Comparison of ENCODE assay signal across 19 cellular contexts in the genomic region with DNA sequence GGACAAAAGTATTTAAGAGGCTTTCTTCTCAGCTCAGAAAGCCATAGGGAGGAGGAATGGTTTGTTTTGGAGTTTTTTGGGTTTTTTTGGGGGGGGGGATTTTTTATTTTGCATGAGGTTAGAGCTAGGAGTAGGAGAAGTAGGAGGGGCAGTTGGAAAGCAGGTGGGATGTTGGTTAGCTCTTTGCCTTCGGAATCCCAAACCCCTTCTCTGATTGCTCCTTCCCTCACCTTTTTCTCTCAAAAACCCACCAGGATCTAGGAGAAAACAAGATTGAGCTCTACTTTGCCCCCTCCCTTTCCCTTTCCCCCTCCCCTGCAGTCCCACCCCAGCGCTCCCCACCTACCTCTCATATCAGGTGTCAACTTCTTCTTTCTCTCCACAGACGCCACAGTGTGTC. TPM values are rescaled to one million over a fixed set of nuclear protein-coding genes. Genes with fewer than 3 reads are reported as not detected.
DNase-seq lines count a peak whose midpoint lies in the region; ATAC-seq and TF ChIP-seq lines count a peak whose summit lies in the region.
"Had no signal": no experiment of that assay in that cellular context is flagged by ENCODE, and none has a peak within 500 bp of the region (broad histone marks: within the 10 kb centered on the region; RNA-seq: fewer than 3 reads in every experiment).

No MANE protein-coding gene starts in this region.

- dilution Hi-C loops in mammary epithelial cell (cut with HindIII; ENCODE audit: low sequenced_read_pairs) = no loop called here

- no peak for ATAC-seq in upper lobe of left lung (ENCODE audit: low FRiP score in 2 of 2)
- ATAC-seq: HCT116 had no signal

- TF ChIP-seq POLR2A in breast epithelium (IDR thresholded peaks at IDR 0.05) = no peak
- no peak for TF ChIP-seq POLR2A in upper lobe of left lung (IDR thresholded peaks at IDR 0.05)

- no peaks in the 10 kb centered on the region for H3K79me1 ChIP-seq in mesenchymal stem cell (replicated peaks; ENCODE audit: low read length, poor library complexity, severe bottlenecking)

- H3K4me3 ChIP-seq in breast epithelium (no peak overlapping the region), mammary epithelial cell (replicated peaks in 1 of 3; ENCODE audit: insufficient read depth in 1 of 3, low read depth in 2 of 3, low read length in 3 of 3) (no peak overlapping the region), coronary artery (peak overlapping the region; percentile 48), mesenchymal stem cell (ENCODE audit: insufficient read depth in 1 of 2, low read depth in 1 of 2, low read length in 2 of 2) (no peak overlapping the region), upper lobe of left lung (peak overlapping the region in 2 of 4 donors; percentile 9 to 10)
- H3K4me3 ChIP-seq: SJCRH30 had no signal

- H3K79me2 ChIP-seq in mammary epithelial cell (ENCODE audit: insufficient read depth, low read length) = no peaks in the 10 kb centered on the region

- in situ Hi-C loops in mammary epithelial cell (cut with MboI; ENCODE audit: low sequenced_read_pairs in 2 of 2) = loop anchor here (25.0 kb wide), 2 partner anchors 790 to 1415 kb away; no protein-coding TSS in a partner anchor

- H3K36me3 ChIP-seq in breast epithelium = no peaks in the 10 kb centered on the region
- H3K36me3 ChIP-seq in mammary epithelial cell (ENCODE audit: insufficient read depth, low read length) = no peaks in the 10 kb centered on the region
- no peaks in the 10 kb centered on the region for H3K36me3 ChIP-seq in mesenchymal stem cell (ENCODE audit: control insufficient read depth in 1 of 2, insufficient read depth in 2 of 2, low read depth in 1 of 2, low read length in 2 of 2)
- no peaks in the 10 kb centered on the region for H3K36me3 ChIP-seq in upper lobe of left lung
- H3K36me3 ChIP-seq: SJCRH30 had no signal

- intact Hi-C loops in breast epithelium (cut with DNase I; ENCODE audit: low total_unique reads) = no loop called here
- intact Hi-C loops in mammary epithelial cell (cut with micrococcal nuclease) = no loop called here

- 79% methylated on average over 3 of the region's 3 CpGs for WGBS in mammary epithelial cell (ENCODE audit: low coverage, missing lambda C conversion rate)
- 64% methylated on average over 1 of the region's 3 CpGs for WGBS in mesenchymal stem cell
- 54 to 57% methylated on average over 3 of the region's 3 CpGs for WGBS in upper lobe of left lung, 2 donors

- no peak overlapping the region for H2BK15ac ChIP-seq in mesenchymal stem cell (ENCODE audit: low read depth, poor library complexity, severe bottlenecking)

- no peak overlapping the region for H4K8ac ChIP-seq in mesenchymal stem cell (ENCODE audit: low read length)

- no peak overlapping the region for H2BK12ac ChIP-seq in mesenchymal stem cell (ENCODE audit: low read length in 2 of 2)

- H3K4me1 ChIP-seq in breast epithelium = no peaks in the 10 kb centered on the region
- H3K4me1 ChIP-seq in mammary epithelial cell (ENCODE audit: insufficient read depth, low read length) = no peaks in the 10 kb centered on the region
- no peaks in the 10 kb centered on the region for H3K4me1 ChIP-seq in mesenchymal stem cell (ENCODE audit: control insufficient read depth, insufficient read depth, low read depth, low read length)
- H3K4me1 ChIP-seq in upper lobe of left lung = peaks cover 0 to 18% (median 12%) of the 10 kb centered on the region in 4 donors
- H3K4me1 ChIP-seq: SJCRH30 had no signal

- no peak overlapping the region for H3K23ac ChIP-seq in mesenchymal stem cell (ENCODE audit: low read length in 2 of 2)

- no TSS peak for BruUV-seq in mammary epithelial cell (replicated peaks; lab: Mats Ljungman, UMichigan)

- no peaks in the 10 kb centered on the region for H4K20me1 ChIP-seq in mammary epithelial cell (ENCODE audit: insufficient read depth, low read length)

- H3K9ac ChIP-seq in mammary epithelial cell (ENCODE audit: insufficient read depth, low read length) (no peak overlapping the region), mesenchymal stem cell (ENCODE audit: low read length) (peak overlapping the region; percentile 44)

- no peak overlapping the region for H3K14ac ChIP-seq in mesenchymal stem cell (ENCODE audit: low read length in 2 of 2)

- H3K27me3 ChIP-seq in breast epithelium (no peaks in the 10 kb centered on the region), mammary epithelial cell (ENCODE audit: insufficient read depth, low read length) (peaks cover 3% of the 10 kb centered on the region), mesenchymal stem cell (ENCODE audit: control insufficient read depth in 1 of 2, insufficient read depth in 1 of 2, low read length in 2 of 2) (peaks cover 24 to 34% of the 10 kb centered on the region in 2 experiments), upper lobe of left lung (no peaks in the 10 kb centered on the region)

- no peak overlapping the region for H2AK5ac ChIP-seq in mesenchymal stem cell (ENCODE audit: low read length, severe bottlenecking)

- no peak overlapping the region for H3K4me2 ChIP-seq in mammary epithelial cell (ENCODE audit: insufficient read depth, low read depth, low read length)
- no peak overlapping the region for H3K4me2 ChIP-seq in mesenchymal stem cell (ENCODE audit: low read length, poor library complexity, severe bottlenecking)

- H2BK5ac ChIP-seq in mesenchymal stem cell (ENCODE audit: low read depth, low read length, poor library complexity, severe bottlenecking) = no peak overlapping the region

- TF ChIP-seq EP300 in upper lobe of left lung (IDR thresholded peaks at IDR 0.05) = no peak

- DNase-seq in breast epithelium (ENCODE audit: low spot score in 2 of 2) (no peak), mammary epithelial cell (no peak), coronary artery (ENCODE audit: low spot score) (no peak), mesenchymal stem cell (no peak), upper lobe of left lung (no peak), NCI-H187 treated with DMSO at 0.1 percent for 48 hours (lab: John Stamatoyannopoulos, UW) (no peak), cerebellum (ENCODE audit: low spot score) (no peak), NCI-H748 (lab: John Stamatoyannopoulos, UW; ENCODE audit: unreplicated experiment) (no peak)
- DNase-seq: 8988T, Kasumi-1, NCI-H1048, NCI-H1417 treated with DMSO at 0.1 percent for 48 hours, NCI-H187, NCI-H510A, NCI-H82, SJCRH30 had no signal

- no peak overlapping the region for H3K4ac ChIP-seq in mesenchymal stem cell (ENCODE audit: low read depth in 1 of 2, low read length in 2 of 2)

- H3K9me3 ChIP-seq in breast epithelium (no peaks in the 10 kb centered on the region), mammary epithelial cell (replicated peaks; ENCODE audit: insufficient read depth, low read length) (no peaks in the 10 kb centered on the region), mesenchymal stem cell (ENCODE audit: control insufficient read depth, low read length) (no peaks in the 10 kb centered on the region), upper lobe of left lung (no peaks in the 10 kb centered on the region)
- H3K9me3 ChIP-seq: SJCRH30 had no signal

- no peak overlapping the region for H2BK120ac ChIP-seq in mesenchymal stem cell (ENCODE audit: low read depth, low read length)

- H4K91ac ChIP-seq in mesenchymal stem cell (ENCODE audit: low read length) = no peak overlapping the region

- TF ChIP-seq CTCF in breast epithelium (IDR thresholded peaks at IDR 0.05) = no peak
- TF ChIP-seq CTCF in mammary epithelial cell (conservative IDR thresholded peaks at IDR 0.05 in 1 of 2, IDR thresholded peaks at IDR 0.05 in 1 of 2; ENCODE audit: extremely low read depth in 1 of 2, insufficient read depth in 1 of 2, low read depth in 1 of 2, low read length in 2 of 2) = no peak
- no peak for TF ChIP-seq CTCF in coronary artery (IDR thresholded peaks at IDR 0.05)
- no peak for TF ChIP-seq CTCF in upper lobe of left lung (IDR thresholded peaks at IDR 0.05)

- H3K18ac ChIP-seq in mesenchymal stem cell (ENCODE audit: low read depth in 1 of 2, low read length in 2 of 2) = no peak overlapping the region

- H3K27ac ChIP-seq in breast epithelium (peak overlapping the region; percentile 29 to 39), mammary epithelial cell (ENCODE audit: insufficient read depth, low read depth, low read length) (no peak overlapping the region), coronary artery (no peak overlapping the region), mesenchymal stem cell (ENCODE audit: low read length, poor library complexity, severe bottlenecking) (no peak overlapping the region), upper lobe of left lung (peak overlapping the region; percentile 9 to 55 (median 40))
- H3K27ac ChIP-seq: C4-2B, SJCRH30 had no signal

- CTCF ChIA-PET in mammary epithelial cell (lab: Charles Lee; ENCODE audit: low non-redundant PET) = no interaction called here

- H2AFZ ChIP-seq in mammary epithelial cell (ENCODE audit: low read depth, low read length) = no peak overlapping the region
- no peak overlapping the region for H2AFZ ChIP-seq in mesenchymal stem cell (ENCODE audit: low read depth, low read length)

RNA-seq across cellular contexts. Expression of a gene that starts 12.2 kb away (rescaled TPM):
- total RNA-seq in breast epithelium (100 to 1,000 TPM in 1 of 3 donors, 10 to 100 TPM in 2; 39.0 to 148 (median 43.9) TPM), mammary epithelial cell (1 to 10 TPM in 1 of 2 donors, under 1 TPM in 1; 0.47 to 6.5 TPM), upper lobe of left lung (10 to 100 TPM; 34.0 to 81.7 (median 60.5) TPM), cerebellum (4.0 TPM)
- polyA plus RNA-seq in mammary epithelial cell = 0.16 TPM
- not detected for polyA minus RNA-seq in mammary epithelial cell
- polyA plus RNA-seq in mesenchymal stem cell (2013, experiment 1 of 2) = 3.1 TPM
- 3.2 TPM for polyA plus RNA-seq in mesenchymal stem cell (2013, experiment 2 of 2)
- total RNA-seq: OCI-LY7, SJCRH30 had no signal

Comparison
In these comparisons a context has a peak if more than half of its experiments do, and no peak if none do; other contexts are left out.
1. H3K27ac ChIP-seq: peak in breast epithelium (2 of 2) and upper lobe of left lung (4 of 4); none in mammary epithelial cell (single experiment), coronary artery (0 of 2) and mesenchymal stem cell (single experiment).